8 cellular contexts compared by ENCODE assay signal in the genomic region with DNA sequence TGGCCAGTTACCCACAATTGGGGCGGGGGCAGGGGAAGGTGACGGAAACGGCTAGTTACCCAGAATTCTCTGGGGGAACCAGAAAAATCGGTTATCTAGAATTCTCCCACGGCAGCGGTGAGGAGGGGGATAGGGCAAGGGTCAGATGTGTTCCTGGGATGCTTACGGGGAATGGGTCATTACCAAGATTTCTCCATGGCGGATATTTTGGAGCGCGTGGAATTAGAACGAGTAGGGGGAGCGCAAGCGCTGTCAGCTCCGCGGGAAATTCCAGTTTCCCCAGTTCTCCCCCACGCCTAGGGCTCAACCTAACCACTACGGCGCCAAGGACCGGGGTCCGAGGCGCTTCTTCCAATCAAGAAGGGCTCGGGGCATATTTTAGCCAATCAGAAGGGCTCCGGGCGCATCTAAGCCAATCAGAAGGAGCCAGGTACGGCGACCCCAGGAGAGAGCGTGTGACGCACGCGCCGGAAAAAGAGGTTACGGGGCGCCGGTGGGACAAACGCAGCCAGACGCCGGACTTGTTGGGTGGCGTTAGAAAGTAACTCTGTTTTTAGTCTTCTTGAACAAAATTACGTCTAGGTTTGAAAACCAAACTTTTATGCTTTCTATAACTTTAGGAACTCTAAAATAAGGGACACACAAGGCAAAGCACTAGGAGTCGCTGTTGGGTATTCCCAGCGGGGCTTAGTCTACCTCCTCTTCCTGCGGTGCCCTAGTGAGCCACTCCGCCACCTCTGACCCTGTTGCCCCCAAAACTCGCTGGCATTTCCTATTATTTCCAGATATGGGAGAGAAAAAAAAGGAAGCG. TPM values are rescaled to one million over a fixed set of nuclear protein-coding genes. Genes with fewer than 3 reads are reported as not detected.
DNase-seq lines count a peak whose midpoint lies in the region; ATAC-seq, FAIRE-seq and TF ChIP-seq lines count a peak whose summit lies in the region.

A gene with protein sequence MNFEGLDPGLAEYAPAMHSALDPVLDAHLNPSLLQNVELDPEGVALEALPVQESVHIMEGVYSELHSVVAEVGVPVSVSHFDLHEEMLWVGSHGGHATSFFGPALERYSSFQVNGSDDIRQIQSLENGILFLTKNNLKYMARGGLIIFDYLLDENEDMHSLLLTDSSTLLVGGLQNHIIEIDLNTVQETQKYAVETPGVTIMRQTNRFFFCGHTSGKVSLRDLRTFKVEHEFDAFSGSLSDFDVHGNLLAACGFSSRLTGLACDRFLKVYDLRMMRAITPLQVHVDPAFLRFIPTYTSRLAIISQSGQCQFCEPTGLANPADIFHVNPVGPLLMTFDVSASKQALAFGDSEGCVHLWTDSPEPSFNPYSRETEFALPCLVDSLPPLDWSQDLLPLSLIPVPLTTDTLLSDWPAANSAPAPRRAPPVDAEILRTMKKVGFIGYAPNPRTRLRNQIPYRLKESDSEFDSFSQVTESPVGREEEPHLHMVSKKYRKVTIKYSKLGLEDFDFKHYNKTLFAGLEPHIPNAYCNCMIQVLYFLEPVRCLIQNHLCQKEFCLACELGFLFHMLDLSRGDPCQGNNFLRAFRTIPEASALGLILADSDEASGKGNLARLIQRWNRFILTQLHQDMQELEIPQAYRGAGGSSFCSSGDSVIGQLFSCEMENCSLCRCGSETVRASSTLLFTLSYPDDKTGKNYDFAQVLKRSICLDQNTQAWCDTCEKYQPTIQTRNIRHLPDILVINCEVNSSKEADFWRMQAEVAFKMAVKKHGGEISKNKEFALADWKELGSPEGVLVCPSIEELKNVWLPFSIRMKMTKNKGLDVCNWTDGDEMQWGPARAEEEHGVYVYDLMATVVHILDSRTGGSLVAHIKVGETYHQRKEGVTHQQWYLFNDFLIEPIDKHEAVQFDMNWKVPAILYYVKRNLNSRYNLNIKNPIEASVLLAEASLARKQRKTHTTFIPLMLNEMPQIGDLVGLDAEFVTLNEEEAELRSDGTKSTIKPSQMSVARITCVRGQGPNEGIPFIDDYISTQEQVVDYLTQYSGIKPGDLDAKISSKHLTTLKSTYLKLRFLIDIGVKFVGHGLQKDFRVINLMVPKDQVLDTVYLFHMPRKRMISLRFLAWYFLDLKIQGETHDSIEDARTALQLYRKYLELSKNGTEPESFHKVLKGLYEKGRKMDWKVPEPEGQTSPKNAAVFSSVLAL (minus strand): TSS at position 322 of the 811 bp plus-strand sequence. CDS start 906 bp downstream, outside the sequence.

- H3K4me3 Mint-ChIP-seq in immature natural killer cell: peak within 1 kb of the TSS; percentile 89 to 97 (median 95)

- no peaks in the 10 kb centered on the region for H3K36me3 Mint-ChIP-seq in immature natural killer cell

- H3K27ac Mint-ChIP-seq in immature natural killer cell: peak within 1 kb of the TSS; percentile 99 to 100 (median 100)

- H3K27me3 ChIP-seq in bronchial epithelial cell (ENCODE audit: control insufficient read depth, insufficient read depth, low read length): no peaks in the 10 kb centered on the region

- H3K27me3 Mint-ChIP-seq in immature natural killer cell (ENCODE audit: low read depth in 3 of 3): peaks cover 14 to 19% (median 16%) of the 10 kb centered on the region in 3 donors

- DNase-seq in AG08396 (ENCODE audit: low spot score) (peak; percentile 97), NCI-H2227 treated with DMSO at 0.1 percent for 48 hours (lab: John Stamatoyannopoulos, UW) (peak; percentile 95), bronchial epithelial cell (ENCODE audit: low read depth) (peak; percentile 93), immature natural killer cell (peak; percentile 95), smooth muscle cell of the brain vasculature (ENCODE audit: low read depth, low spot score) (peak; percentile 95)

- FAIRE-seq in bronchial epithelial cell (lab: Jason Lieb, UNC): no peak

- H3K4me3 ChIP-seq in WI38 (ENCODE audit: low read depth, low read length) (peak within 1 kb of the TSS; percentile 61), bronchial epithelial cell (ENCODE audit: low read depth, low read length) (peak within 1 kb of the TSS; percentile 45)

- TF ChIP-seq CTCF in WI38 (IDR thresholded peaks at IDR 0.05; ENCODE audit: low read depth, low read length) (peak; percentile 81), bronchial epithelial cell (IDR thresholded peaks at IDR 0.05; ENCODE audit: insufficient read depth, low read length, severe bottlenecking) (peak; percentile 80)

- no peaks in the 10 kb centered on the region for H3K9me3 Mint-ChIP-seq in immature natural killer cell

- peak; percentile 93 for ATAC-seq in GM18909 (IDR thresholded peaks at IDR 0.05; ENCODE audit: poor library complexity, unreplicated experiment)
- ATAC-seq in HG03175 (IDR thresholded peaks at IDR 0.05; ENCODE audit: unreplicated experiment): peak; percentile 95

- peaks cover 23 to 38% of the 10 kb centered on the region in 2 donors for H3K4me1 Mint-ChIP-seq in immature natural killer cell

- H3K36me3 ChIP-seq in bronchial epithelial cell (ENCODE audit: control insufficient read depth, insufficient read depth, low read length): no peaks in the 10 kb centered on the region

RNA-seq across cellular contexts. Expression of the gene that starts here (rescaled TPM):
- total RNA-seq in bronchial epithelial cell: 20.5 and 30.7 TPM in 2 replicates
- polyA plus RNA-seq in immature natural killer cell: 1 to 10 TPM; 4.6 to 9.4 (median 8.7) TPM

Comparison
In these comparisons a context has a peak if more than half of its experiments do, and no peak if none do; other contexts are left out.
1. Peak in every context shown above with its lines: DNase-seq, ATAC-seq and H3K4me3 ChIP-seq.